In genomic region chr3:75645548-75645947, GRCh38 we compare ENCODE assay signal across 15 cellular contexts. TPM values are rescaled to one million over a fixed set of nuclear protein-coding genes. Genes with fewer than 3 reads are reported as not detected.
"Had no signal": no experiment of that assay in that cellular context is flagged by ENCODE, and none has a peak within 500 bp of the region (broad histone marks: within the 10 kb centered on the region; RNA-seq: fewer than 3 reads in every experiment).

No MANE protein-coding gene starts in this region.

RNA-seq across cellular contexts. Expression of gene FRG2C, which starts 18.6 kb away (rescaled TPM):
- total RNA-seq: activated B cell treated with CpG ODN at 0.5 μM for 24 hours; activated CD4-positive, alpha-beta memory T cell treated with anti-CD3 and anti-CD28 coated beads, Interleukin-2, amount 10 ng/mL, durations not matched to agents 7 days and 5 days; activated CD4-positive, alpha-beta T cell treated with anti-CD3 and anti-CD28 coated beads, Interleukin-2, amount 10 ng/mL, durations not matched to agents 7 days and 5 days; activated CD8-positive, alpha-beta memory T cell treated with anti-CD3 and anti-CD28 coated beads, Interleukin-2, amount 10 ng/mL, durations not matched to agents 7 days and 5 days; activated CD8-positive, alpha-beta T cell treated with anti-CD3 and anti-CD28 coated beads, Interleukin-2, amount 10 ng/mL, durations not matched to agents 7 days and 5 days; activated naive CD8-positive, alpha-beta T cell treated with anti-CD3 and anti-CD28 coated beads, Interleukin-2, amount 10 ng/mL, durations not matched to agents 7 days and 5 days; activated T-helper 2 cell treated with anti-CD3 and anti-CD28 coated beads, Interferon-gamma antibody, Interleukin-2, Interleukin-4, amounts not matched to agents 10 μg/mL and 5 μg/mL and 100 μg/mL, durations not matched to agents 14 hours and 24 hours and 36 hours; ascending aorta; bronchial epithelial cell; cardiac muscle cell; T-cell; T-helper 1 cell treated with Interleukin-12 subunit alpha and Interleukin-12 subunit beta and Interleukin-4 antibody, amounts not matched to agents 30 ng/mL and 1 ng/mL, for 36 hours; T-helper 17 cell; T-helper 2 cell treated with Interferon-gamma antibody and Interleukin-4, amounts not matched to agents 100 ng/mL and 5 ng/mL, for 36 hours had no signal
- polyA plus RNA-seq: adipose tissue, cardiac muscle cell had no signal
